1 cellular context compared by ENCODE assay signal in the genomic region with DNA sequence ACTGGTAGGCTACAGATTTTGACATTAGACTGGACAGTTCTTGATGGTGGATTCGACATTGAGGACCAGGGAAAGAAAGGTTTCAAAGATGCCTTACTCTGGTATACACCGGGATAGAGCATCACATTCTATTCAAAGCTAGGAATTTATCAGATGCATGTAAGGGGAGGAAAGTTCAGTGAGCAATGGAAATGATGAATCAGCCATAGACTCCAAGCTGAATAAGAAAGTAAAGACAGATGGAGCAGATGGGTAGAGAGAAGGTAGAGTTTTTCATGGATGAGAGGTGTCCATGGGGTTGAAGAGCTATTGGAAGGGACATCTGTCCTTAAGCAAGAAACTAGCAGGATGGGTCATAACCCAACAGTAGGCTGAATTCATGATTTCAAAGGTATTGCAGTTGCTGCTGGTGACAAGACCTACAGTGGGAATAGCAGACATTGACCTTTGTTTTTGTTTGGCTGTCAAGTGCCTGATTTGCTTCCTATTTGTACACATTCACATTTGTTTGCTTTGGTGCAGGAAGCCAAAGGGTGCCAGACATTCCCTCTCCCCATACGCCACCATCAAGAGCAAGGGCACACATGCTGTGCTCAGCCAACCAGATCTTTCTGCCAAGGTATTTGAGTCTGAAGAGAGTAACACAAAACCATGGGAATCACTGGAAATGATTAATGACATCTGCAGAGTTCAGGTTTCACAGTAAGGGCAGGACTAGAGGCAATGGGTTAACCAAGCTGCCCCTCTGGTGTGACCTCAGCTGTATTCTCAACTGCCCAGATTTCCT.
TF ChIP-seq lines count a peak whose summit lies in the region.

No MANE protein-coding gene starts in this region.

TF ChIP-seq in HepG2, 621 proteins besides CTCF, POLR2A, EP300 and RAD21 (continued from another document):
- TF ChIP-seq ZNF510 (CRISPR knock-in tag; IDR thresholded peaks at IDR 0.05; ENCODE audit: low read depth) = no peak
- TF ChIP-seq MXI1 (IDR thresholded peaks at IDR 0.05; ENCODE audit: borderline replicate concordance, low read depth, low read length) = no peak
- TF ChIP-seq FLYWCH1 (CRISPR knock-in tag; IDR thresholded peaks at IDR 0.05) = no peak
- no peak for TF ChIP-seq PLRG1 (conservative IDR thresholded peaks at IDR 0.05)
- TF ChIP-seq, protein P1, sequence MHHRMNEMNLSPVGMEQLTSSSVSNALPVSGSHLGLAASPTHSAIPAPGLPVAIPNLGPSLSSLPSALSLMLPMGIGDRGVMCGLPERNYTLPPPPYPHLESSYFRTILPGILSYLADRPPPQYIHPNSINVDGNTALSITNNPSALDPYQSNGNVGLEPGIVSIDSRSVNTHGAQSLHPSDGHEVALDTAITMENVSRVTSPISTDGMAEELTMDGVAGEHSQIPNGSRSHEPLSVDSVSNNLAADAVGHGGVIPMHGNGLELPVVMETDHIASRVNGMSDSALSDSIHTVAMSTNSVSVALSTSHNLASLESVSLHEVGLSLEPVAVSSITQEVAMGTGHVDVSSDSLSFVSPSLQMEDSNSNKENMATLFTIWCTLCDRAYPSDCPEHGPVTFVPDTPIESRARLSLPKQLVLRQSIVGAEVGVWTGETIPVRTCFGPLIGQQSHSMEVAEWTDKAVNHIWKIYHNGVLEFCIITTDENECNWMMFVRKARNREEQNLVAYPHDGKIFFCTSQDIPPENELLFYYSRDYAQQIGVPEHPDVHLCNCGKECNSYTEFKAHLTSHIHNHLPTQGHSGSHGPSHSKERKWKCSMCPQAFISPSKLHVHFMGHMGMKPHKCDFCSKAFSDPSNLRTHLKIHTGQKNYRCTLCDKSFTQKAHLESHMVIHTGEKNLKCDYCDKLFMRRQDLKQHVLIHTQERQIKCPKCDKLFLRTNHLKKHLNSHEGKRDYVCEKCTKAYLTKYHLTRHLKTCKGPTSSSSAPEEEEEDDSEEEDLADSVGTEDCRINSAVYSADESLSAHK (CRISPR knock-in tag; IDR thresholded peaks at IDR 0.05; ENCODE audit: borderline replicate concordance) = no peak
- no peak for TF ChIP-seq NFIB (CRISPR knock-in tag; IDR thresholded peaks at IDR 0.05; ENCODE audit: borderline replicate concordance)
- no peak for TF ChIP-seq ZSCAN9 (CRISPR knock-in tag; IDR thresholded peaks at IDR 0.05; ENCODE audit: borderline replicate concordance)
- no peak for TF ChIP-seq ZNF841 (CRISPR knock-in tag; IDR thresholded peaks at IDR 0.05; ENCODE audit: borderline replicate concordance)
- TF ChIP-seq POLR2AphosphoS2 (IDR thresholded peaks at IDR 0.05; ENCODE audit: low read depth, low read length) = no peak
- 0 out of 2 replicates have a peak, but pooled peaks have one; percentile 10 for TF ChIP-seq SAP130 (CRISPR knock-in tag; IDR thresholded peaks at IDR 0.05; ENCODE audit: low read depth)
- TF ChIP-seq TAF1 (CRISPR knock-in tag; IDR thresholded peaks at IDR 0.05) = no peak
- TF ChIP-seq, protein P2, sequence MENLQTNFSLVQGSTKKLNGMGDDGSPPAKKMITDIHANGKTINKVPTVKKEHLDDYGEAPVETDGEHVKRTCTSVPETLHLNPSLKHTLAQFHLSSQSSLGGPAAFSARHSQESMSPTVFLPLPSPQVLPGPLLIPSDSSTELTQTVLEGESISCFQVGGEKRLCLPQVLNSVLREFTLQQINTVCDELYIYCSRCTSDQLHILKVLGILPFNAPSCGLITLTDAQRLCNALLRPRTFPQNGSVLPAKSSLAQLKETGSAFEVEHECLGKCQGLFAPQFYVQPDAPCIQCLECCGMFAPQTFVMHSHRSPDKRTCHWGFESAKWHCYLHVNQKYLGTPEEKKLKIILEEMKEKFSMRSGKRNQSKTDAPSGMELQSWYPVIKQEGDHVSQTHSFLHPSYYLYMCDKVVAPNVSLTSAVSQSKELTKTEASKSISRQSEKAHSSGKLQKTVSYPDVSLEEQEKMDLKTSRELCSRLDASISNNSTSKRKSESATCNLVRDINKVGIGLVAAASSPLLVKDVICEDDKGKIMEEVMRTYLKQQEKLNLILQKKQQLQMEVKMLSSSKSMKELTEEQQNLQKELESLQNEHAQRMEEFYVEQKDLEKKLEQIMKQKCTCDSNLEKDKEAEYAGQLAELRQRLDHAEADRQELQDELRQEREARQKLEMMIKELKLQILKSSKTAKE (CRISPR knock-in tag; IDR thresholded peaks at IDR 0.05; ENCODE audit: borderline replicate concordance) = no peak
- TF ChIP-seq BHLHE40 (IDR thresholded peaks at IDR 0.05; ENCODE audit: low read length) = 0 out of 2 replicates have a peak, but pooled peaks have one; percentile 12
- no peak for TF ChIP-seq GTF3A (CRISPR knock-in tag; conservative IDR thresholded peaks at IDR 0.05)
- no peak for TF ChIP-seq ZNF766 (CRISPR knock-in tag; IDR thresholded peaks at IDR 0.05; ENCODE audit: borderline replicate concordance)
- TF ChIP-seq, protein P3, sequence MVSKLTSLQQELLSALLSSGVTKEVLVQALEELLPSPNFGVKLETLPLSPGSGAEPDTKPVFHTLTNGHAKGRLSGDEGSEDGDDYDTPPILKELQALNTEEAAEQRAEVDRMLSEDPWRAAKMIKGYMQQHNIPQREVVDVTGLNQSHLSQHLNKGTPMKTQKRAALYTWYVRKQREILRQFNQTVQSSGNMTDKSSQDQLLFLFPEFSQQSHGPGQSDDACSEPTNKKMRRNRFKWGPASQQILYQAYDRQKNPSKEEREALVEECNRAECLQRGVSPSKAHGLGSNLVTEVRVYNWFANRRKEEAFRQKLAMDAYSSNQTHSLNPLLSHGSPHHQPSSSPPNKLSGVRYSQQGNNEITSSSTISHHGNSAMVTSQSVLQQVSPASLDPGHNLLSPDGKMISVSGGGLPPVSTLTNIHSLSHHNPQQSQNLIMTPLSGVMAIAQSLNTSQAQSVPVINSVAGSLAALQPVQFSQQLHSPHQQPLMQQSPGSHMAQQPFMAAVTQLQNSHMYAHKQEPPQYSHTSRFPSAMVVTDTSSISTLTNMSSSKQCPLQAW (CRISPR knock-in tag; IDR thresholded peaks at IDR 0.05) = no peak
- TF ChIP-seq, protein P4, sequence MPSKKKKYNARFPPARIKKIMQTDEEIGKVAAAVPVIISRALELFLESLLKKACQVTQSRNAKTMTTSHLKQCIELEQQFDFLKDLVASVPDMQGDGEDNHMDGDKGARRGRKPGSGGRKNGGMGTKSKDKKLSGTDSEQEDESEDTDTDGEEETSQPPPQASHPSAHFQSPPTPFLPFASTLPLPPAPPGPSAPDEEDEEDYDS (CRISPR knock-in tag; IDR thresholded peaks at IDR 0.05) = no peak
- TF ChIP-seq SIN3B (IDR thresholded peaks at IDR 0.05; ENCODE audit: low read length) = no peak
- no peak for TF ChIP-seq NFATC3 (CRISPR knock-in tag; IDR thresholded peaks at IDR 0.05)
- no peak for TF ChIP-seq FOXP1 (IDR thresholded peaks at IDR 0.05)
- TF ChIP-seq FOXP1 (CRISPR knock-in tag; IDR thresholded peaks at IDR 0.05) = peak; percentile 72
- no peak for TF ChIP-seq CBFB (CRISPR knock-in tag; IDR thresholded peaks at IDR 0.05)
- no peak for TF ChIP-seq ZNF274 (CRISPR knock-in tag; IDR thresholded peaks at IDR 0.05)
- no peak for TF ChIP-seq ZNF17 (CRISPR knock-in tag; IDR thresholded peaks at IDR 0.05)
- no peak for TF ChIP-seq RFX3 (CRISPR knock-in tag; IDR thresholded peaks at IDR 0.05)
- TF ChIP-seq PITX1 (CRISPR knock-in tag; IDR thresholded peaks at IDR 0.05) = no peak
- no peak for TF ChIP-seq ZNF572 (CRISPR knock-in tag; IDR thresholded peaks at IDR 0.05)
- no peak for TF ChIP-seq JARID2 (CRISPR knock-in tag; IDR thresholded peaks at IDR 0.05; ENCODE audit: insufficient replicate concordance)
- no peak for TF ChIP-seq IRF2 (CRISPR knock-in tag; IDR thresholded peaks at IDR 0.05)
- TF ChIP-seq ZNF570 (CRISPR knock-in tag; IDR thresholded peaks at IDR 0.05; ENCODE audit: borderline replicate concordance) = no peak
- TF ChIP-seq, protein P5, sequence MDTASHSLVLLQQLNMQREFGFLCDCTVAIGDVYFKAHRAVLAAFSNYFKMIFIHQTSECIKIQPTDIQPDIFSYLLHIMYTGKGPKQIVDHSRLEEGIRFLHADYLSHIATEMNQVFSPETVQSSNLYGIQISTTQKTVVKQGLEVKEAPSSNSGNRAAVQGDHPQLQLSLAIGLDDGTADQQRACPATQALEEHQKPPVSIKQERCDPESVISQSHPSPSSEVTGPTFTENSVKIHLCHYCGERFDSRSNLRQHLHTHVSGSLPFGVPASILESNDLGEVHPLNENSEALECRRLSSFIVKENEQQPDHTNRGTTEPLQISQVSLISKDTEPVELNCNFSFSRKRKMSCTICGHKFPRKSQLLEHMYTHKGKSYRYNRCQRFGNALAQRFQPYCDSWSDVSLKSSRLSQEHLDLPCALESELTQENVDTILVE (CRISPR knock-in tag; IDR thresholded peaks at IDR 0.05) = no peak
- TF ChIP-seq, protein P6, sequence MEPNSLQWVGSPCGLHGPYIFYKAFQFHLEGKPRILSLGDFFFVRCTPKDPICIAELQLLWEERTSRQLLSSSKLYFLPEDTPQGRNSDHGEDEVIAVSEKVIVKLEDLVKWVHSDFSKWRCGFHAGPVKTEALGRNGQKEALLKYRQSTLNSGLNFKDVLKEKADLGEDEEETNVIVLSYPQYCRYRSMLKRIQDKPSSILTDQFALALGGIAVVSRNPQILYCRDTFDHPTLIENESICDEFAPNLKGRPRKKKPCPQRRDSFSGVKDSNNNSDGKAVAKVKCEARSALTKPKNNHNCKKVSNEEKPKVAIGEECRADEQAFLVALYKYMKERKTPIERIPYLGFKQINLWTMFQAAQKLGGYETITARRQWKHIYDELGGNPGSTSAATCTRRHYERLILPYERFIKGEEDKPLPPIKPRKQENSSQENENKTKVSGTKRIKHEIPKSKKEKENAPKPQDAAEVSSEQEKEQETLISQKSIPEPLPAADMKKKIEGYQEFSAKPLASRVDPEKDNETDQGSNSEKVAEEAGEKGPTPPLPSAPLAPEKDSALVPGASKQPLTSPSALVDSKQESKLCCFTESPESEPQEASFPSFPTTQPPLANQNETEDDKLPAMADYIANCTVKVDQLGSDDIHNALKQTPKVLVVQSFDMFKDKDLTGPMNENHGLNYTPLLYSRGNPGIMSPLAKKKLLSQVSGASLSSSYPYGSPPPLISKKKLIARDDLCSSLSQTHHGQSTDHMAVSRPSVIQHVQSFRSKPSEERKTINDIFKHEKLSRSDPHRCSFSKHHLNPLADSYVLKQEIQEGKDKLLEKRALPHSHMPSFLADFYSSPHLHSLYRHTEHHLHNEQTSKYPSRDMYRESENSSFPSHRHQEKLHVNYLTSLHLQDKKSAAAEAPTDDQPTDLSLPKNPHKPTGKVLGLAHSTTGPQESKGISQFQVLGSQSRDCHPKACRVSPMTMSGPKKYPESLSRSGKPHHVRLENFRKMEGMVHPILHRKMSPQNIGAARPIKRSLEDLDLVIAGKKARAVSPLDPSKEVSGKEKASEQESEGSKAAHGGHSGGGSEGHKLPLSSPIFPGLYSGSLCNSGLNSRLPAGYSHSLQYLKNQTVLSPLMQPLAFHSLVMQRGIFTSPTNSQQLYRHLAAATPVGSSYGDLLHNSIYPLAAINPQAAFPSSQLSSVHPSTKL (CRISPR knock-in tag; IDR thresholded peaks at IDR 0.05) = peak; percentile 46; the same call in 1 of the 2 replicates
- TF ChIP-seq DMAP1 (CRISPR knock-in tag; IDR thresholded peaks at IDR 0.05) = no peak
